8 cellular contexts compared by ENCODE assay signal in the genomic region with DNA sequence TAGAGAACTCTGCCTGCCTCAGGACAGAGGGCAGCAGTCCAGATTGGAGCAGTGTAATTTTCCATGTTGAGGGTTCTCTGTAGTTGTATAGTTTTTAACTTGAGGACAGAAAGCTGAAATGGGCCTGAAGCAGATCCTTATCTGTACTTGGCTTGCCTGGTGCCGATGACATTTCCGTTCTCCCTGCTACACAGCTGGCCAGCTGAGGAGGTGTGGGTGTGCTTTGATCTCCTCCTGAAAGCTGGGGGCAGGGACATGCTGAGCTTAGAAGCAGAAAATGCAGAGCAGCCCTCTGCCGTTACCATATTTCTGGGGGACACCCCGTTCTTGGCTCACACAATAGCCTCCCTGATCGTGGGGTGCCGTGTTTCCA. TPM values are rescaled to one million over a fixed set of nuclear protein-coding genes. Genes with fewer than 3 reads are reported as not detected.
A peak's percentile ranks its signal among the peaks of the same experiment; 100 is the strongest.
DNase-seq lines count a peak whose midpoint lies in the region; TF ChIP-seq lines count a peak whose summit lies in the region.

No MANE protein-coding gene starts in this region.

- H3K9me2 ChIP-seq in MM.1S (replicated peaks; ENCODE audit: insufficient read depth, low read length) = no peaks in the 10 kb centered on the region

- no peaks in the 10 kb centered on the region for H3K9me3 ChIP-seq in parathyroid adenoma (ENCODE audit: control insufficient read depth, low read length)
- H3K9me3 ChIP-seq in MM.1S (replicated peaks; ENCODE audit: insufficient read depth, low read length) = no peaks in the 10 kb centered on the region

- DNase-seq in Daoy (ENCODE audit: low read depth) (peak; percentile 30), erythroblast (lab: John Stamatoyannopoulos, UW) (peak; percentile 24 to 27), NOMO-1 (lab: John Stamatoyannopoulos, UW; ENCODE audit: unreplicated experiment in 2 of 2) (no peak), NCI-H2081 (lab: John Stamatoyannopoulos, UW) (no peak), MM.1S (no peak), HPDE6-E6E7 (ENCODE audit: extremely low spot score) (no peak)

- H4K20me1 ChIP-seq in MM.1S (ENCODE audit: insufficient read depth, low read length) = no peaks in the 10 kb centered on the region

- TF ChIP-seq POLR2A in erythroblast (IDR thresholded peaks at IDR 0.05; ENCODE audit: low read length) = no peak

- H2AFZ ChIP-seq in parathyroid adenoma (peak overlapping the region; percentile 53), MM.1S (ENCODE audit: low read length) (no peak overlapping the region)

- no peak for TF ChIP-seq CTCF in VCaP (conservative IDR thresholded peaks at IDR 0.05)
- no peak for TF ChIP-seq CTCF in parathyroid adenoma (IDR thresholded peaks at IDR 0.05)
- no peak for TF ChIP-seq CTCF in MM.1S (IDR thresholded peaks at IDR 0.05; ENCODE audit: low read length)

- H3K4me1 ChIP-seq in parathyroid adenoma = peaks cover 63% of the 10 kb centered on the region
- peaks cover 25% of the 10 kb centered on the region for H3K4me1 ChIP-seq in MM.1S (ENCODE audit: low read length)

- peaks cover under 1% of the 10 kb centered on the region for H3K79me2 ChIP-seq in parathyroid adenoma
- peaks cover 20% of the 10 kb centered on the region for H3K79me2 ChIP-seq in MM.1S (ENCODE audit: low read length)

- H3K9ac ChIP-seq in parathyroid adenoma (no peak overlapping the region), MM.1S (ENCODE audit: low read length) (no peak overlapping the region)

- H3K27ac ChIP-seq in VCaP (peak overlapping the region; percentile 79), parathyroid adenoma (peak overlapping the region; percentile 91), MM.1S (ENCODE audit: low read length) (no peak overlapping the region)

- H3K36me3 ChIP-seq in parathyroid adenoma (ENCODE audit: control insufficient read depth, insufficient read depth, low read length) (no peaks in the 10 kb centered on the region), MM.1S (replicated peaks; ENCODE audit: insufficient read depth, low read length) (no peaks in the 10 kb centered on the region)

- no peaks in the 10 kb centered on the region for H3K27me3 ChIP-seq in parathyroid adenoma (ENCODE audit: control insufficient read depth, insufficient read depth, low read length)
- no peaks in the 10 kb centered on the region for H3K27me3 ChIP-seq in MM.1S (replicated peaks; ENCODE audit: insufficient read depth, low read length)

- H3K4me3 ChIP-seq in parathyroid adenoma (ENCODE audit: low read depth, low read length) (peak overlapping the region; percentile 31), MM.1S (ENCODE audit: low read length) (no peak overlapping the region)

- H3K4me2 ChIP-seq in parathyroid adenoma (ENCODE audit: low read length) (peak overlapping the region; percentile 70), MM.1S (ENCODE audit: low read depth, low read length) (no peak overlapping the region)

- peaks cover 21% of the 10 kb centered on the region for H3F3A ChIP-seq in MM.1S (ENCODE audit: insufficient read depth, low read length)

RNA-seq across cellular contexts. Expression of gene GLRX, which starts 10.4 kb away (rescaled TPM):
- total RNA-seq in Daoy (2014; rRNA removed; shearing (Covaris generic)) = 7.1 and 8.3 TPM in 2 replicates

Comparison
In these comparisons a context has a peak if more than half of its experiments do, and no peak if none do; other contexts are left out.
1. DNase-seq: peak in Daoy (single experiment) and erythroblast (2 of 2); none in NOMO-1 (0 of 2), NCI-H2081 (0 of 2), MM.1S (single experiment) and HPDE6-E6E7 (single experiment).